In the genomic region with DNA sequence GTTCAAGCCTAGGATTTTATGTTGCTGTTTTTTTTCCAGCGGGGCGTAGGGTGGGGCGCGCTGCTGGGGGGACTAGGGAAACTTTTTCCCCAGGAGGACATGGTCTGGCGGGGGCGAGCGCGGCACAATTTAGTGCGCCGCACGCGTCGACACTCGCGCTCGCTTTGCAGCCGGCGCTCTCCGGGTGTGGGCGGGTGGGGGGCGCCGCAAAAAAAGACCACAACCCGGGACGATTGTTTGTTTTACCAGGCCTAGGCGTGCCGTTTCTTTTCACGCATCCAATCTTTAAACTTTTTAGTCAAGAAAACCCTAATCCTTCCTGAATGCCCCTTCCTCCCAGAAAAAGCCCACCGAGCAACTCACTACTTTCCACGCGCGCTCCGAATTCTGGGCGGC, we compare ENCODE assay signal across 8 cellular contexts. TPM values are rescaled to one million over a fixed set of nuclear protein-coding genes. Genes with fewer than 3 reads are reported as not detected.
A peak's percentile ranks its signal among the peaks of the same experiment; 100 is the strongest.
DNase-seq lines count a peak whose midpoint lies in the region; ATAC-seq lines count a peak whose summit lies in the region.

No MANE protein-coding gene starts in this region.

- intact Hi-C loops in right cardiac atrium (cut with DNase I), result loop anchor here in 3 of 4 donors (5.0 to 10.0 kb wide), 4 partner anchors 129 to 249 kb away; no protein-coding TSS in a partner anchor

- H3K27ac ChIP-seq in right cardiac atrium (ENCODE audit: low read length) (peak overlapping the region; percentile 100), skin epidermis (peak overlapping the region; percentile 94 to 100 (median 100))

- under 1% methylated on average over 33 of the region's 33 CpGs for WGBS in right cardiac atrium

- peak; percentile 9 to 22 for ATAC-seq in right cardiac atrium
- no peak for ATAC-seq in HG03196 (IDR thresholded peaks at IDR 0.05; ENCODE audit: unreplicated experiment)
- no peak for ATAC-seq in HG02981 (IDR thresholded peaks at IDR 0.05; ENCODE audit: unreplicated experiment)
- ATAC-seq in HG03354 (IDR thresholded peaks at IDR 0.05; ENCODE audit: poor library complexity, severe bottlenecking, unreplicated experiment), result no peak

- peak; percentile 7 for DNase-seq in NCI-H1105 treated with DMSO at 0.1 percent for 48 hours (lab: John Stamatoyannopoulos, UW)
- DNase-seq in NCI-H1105 (lab: John Stamatoyannopoulos, UW), result no peak
- peak; percentile 48 for DNase-seq in activated gamma-delta T cell treated with anti-CD3 and anti-CD28 coated beads, Interleukin-2, amount 50 U/mL, for 16 hours (ENCODE audit: low read depth)
- DNase-seq in right cardiac atrium, result peak in 1 of 3 donors; percentile 76

- no peaks in the 10 kb centered on the region for H3K27me3 ChIP-seq in right cardiac atrium (ENCODE audit: control insufficient read depth, insufficient read depth)

- H3K4me3 ChIP-seq in right cardiac atrium (ENCODE audit: low read length) (peak overlapping the region; percentile 90), skin epidermis (peak overlapping the region; percentile 62 to 90 (median 79))

- no peaks in the 10 kb centered on the region for H3K9me3 ChIP-seq in right cardiac atrium (ENCODE audit: control insufficient read depth, low read length)

- H3K4me1 ChIP-seq in right cardiac atrium (ENCODE audit: control insufficient read depth, insufficient read depth, low read length), result peaks cover 6% of the 10 kb centered on the region

RNA-seq across cellular contexts. Expression of gene ZFP36L1, which starts 0.9 kb away (rescaled TPM):
- 100 to 1,000 TPM in 3 of 4 donors, 10 to 100 TPM in 1; 97.4 to 132 (median 117) TPM for total RNA-seq in right cardiac atrium
- polyA plus RNA-seq in right cardiac atrium, result 45.2 TPM

Comparison
In these comparisons a context has a peak if more than half of its experiments do, and no peak if none do; other contexts are left out.
1. ATAC-seq: peak in right cardiac atrium (2 of 2); none in HG03196 (single experiment), HG02981 (single experiment) and HG03354 (single experiment).